Comparison of ENCODE assay signal across 34 cellular contexts in genomic region chr14:25180221-25180620, GRCh38.
"Had no signal": no experiment of that assay in that cellular context is flagged by ENCODE, and none has a peak within 500 bp of the region (broad histone marks: within the 10 kb centered on the region; RNA-seq: fewer than 3 reads in every experiment).

No MANE protein-coding gene starts in this region.

- FAIRE-seq: astrocyte, bronchial epithelial cell had no signal

- H3K4me3 ChIP-seq: adrenal gland, ascending aorta, body of pancreas, breast epithelium, cardiac muscle cell had no signal

- DNase-seq: activated effector memory CD4-positive, alpha-beta T cell treated with anti-CD3 and anti-CD28 coated beads, Interleukin-2, amount 50 U/mL, for 16 hours; activated effector memory CD4-positive, alpha-beta T cell treated with Interleukin-2 at 50 U/mL for 16 hours; activated gamma-delta T cell; activated gamma-delta T cell treated with Interleukin-2 at 50 U/mL for 16 hours; activated naive CD4-positive, alpha-beta T cell; activated naive CD4-positive, alpha-beta T cell treated with anti-CD3 and anti-CD28 coated beads for 36 hours; activated naive CD4-positive, alpha-beta T cell treated with anti-CD3 and anti-CD28 coated beads, Interleukin-2, amount 10 ng/mL, durations not matched to agents 7 days and 5 days; activated naive CD4-positive, alpha-beta T cell treated with anti-CD3 and anti-CD28 coated beads, Interleukin-2, amount 50 U/mL, for 16 hours; activated naive CD4-positive, alpha-beta T cell treated with Interleukin-2 at 50 U/mL for 16 hours; activated naive CD8-positive, alpha-beta T cell treated with anti-CD3 and anti-CD28 coated beads for 36 hours; activated naive CD8-positive, alpha-beta T cell treated with anti-CD3 and anti-CD28 coated beads, Interleukin-2, amount 10 ng/mL, durations not matched to agents 7 days and 5 days; activated naive CD8-positive, alpha-beta T cell treated with anti-CD3 and anti-CD28 coated beads, Interleukin-2, amount 50 U/mL, for 24 hours; activated T-cell treated with anti-CD3 and anti-CD28 coated beads, Interleukin-2, amount 50 U/mL, for 1 hour; activated T-cell treated with anti-CD3 and anti-CD28 coated beads, Interleukin-2, amount 50 U/mL, for 24 hours; activated T-cell treated with anti-CD3 and anti-CD28 coated beads, Interleukin-2, amount 50 U/mL, for 4 hours; activated T-cell treated with anti-CD3 and anti-CD28 coated beads, Interleukin-2, amount 50 U/mL, for 48 hours; activated T-cell treated with anti-CD3 and anti-CD28 coated beads, Interleukin-2, amount 50 U/mL, for 72 hours; adrenal gland; amniotic stem cell; amygdala; anterior cingulate cortex; aorta; body of pancreas; brain microvascular endothelial cell; caudate nucleus; central memory CD4-positive, alpha-beta T cell; cerebellar nuclear complex had no signal

- H3K9me3 ChIP-seq: adrenal gland, ascending aorta, body of pancreas, breast epithelium had no signal

- ATAC-seq: activated naive CD4-positive, alpha-beta T cell treated with anti-CD3 and anti-CD28 coated beads, Interleukin-2, amount 50 U/mL, for 72 hours; activated naive CD8-positive, alpha-beta T cell treated with anti-CD3 and anti-CD28 coated beads, Interleukin-2, amount 50 U/mL, for 24 hours; activated T-cell treated with anti-CD3 and anti-CD28 coated beads, Interleukin-2, amount 50 U/mL, for 4 hours; activated T-cell treated with anti-CD3 and anti-CD28 coated beads, Interleukin-2, amount 50 U/mL, for 72 hours; activated T-helper 17 cell treated with anti-CD3 and anti-CD28 coated beads, Interleukin-2, amount 50 U/mL, for 72 hours; body of pancreas had no signal

- H3K27ac ChIP-seq: adrenal gland, ascending aorta, body of pancreas, brain microvascular endothelial cell, breast epithelium, cardiac muscle cell had no signal

- H3K27me3 ChIP-seq: ascending aorta, body of pancreas, brain microvascular endothelial cell, breast epithelium, cardiac muscle cell had no signal

- H3K4me1 ChIP-seq: adrenal gland, ascending aorta, body of pancreas, breast epithelium had no signal

- H3K36me3 ChIP-seq: adrenal gland, ascending aorta, brain microvascular endothelial cell, breast epithelium, cardiac muscle cell had no signal
